ENCODE assay signal across 13 cellular contexts in the genomic region with DNA sequence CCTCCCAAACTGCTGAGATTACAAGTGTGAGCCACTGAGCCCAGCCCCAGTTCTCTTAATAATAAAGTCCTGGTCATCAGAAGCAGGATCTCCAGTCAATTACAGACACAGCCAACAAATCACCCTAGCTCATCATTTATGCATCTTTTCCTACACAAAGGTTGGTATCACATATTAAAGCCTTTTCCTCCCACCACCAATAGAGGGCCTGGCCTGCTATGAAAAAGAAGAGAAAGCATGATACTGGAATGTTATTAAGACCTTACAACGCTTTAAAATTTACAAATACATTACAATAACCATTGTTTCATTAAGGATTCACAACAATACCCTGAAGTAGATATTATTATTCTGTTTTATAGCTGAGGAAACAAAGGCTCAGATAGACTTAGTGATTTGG. TPM values are rescaled to one million over a fixed set of nuclear protein-coding genes. Genes with fewer than 3 reads are reported as not detected.
DNase-seq lines count a peak whose midpoint lies in the region; TF ChIP-seq lines count a peak whose summit lies in the region.
"Had no signal": no experiment of that assay in that cellular context is flagged by ENCODE, and none has a peak within 500 bp of the region (broad histone marks: within the 10 kb centered on the region; RNA-seq: fewer than 3 reads in every experiment).

No MANE protein-coding gene starts in this region.

- H3K79me2 ChIP-seq in H9 (ENCODE audit: insufficient read depth, low read length) (no peaks in the 10 kb centered on the region), SK-N-SH (ENCODE audit: insufficient read depth) (no peaks in the 10 kb centered on the region)

- no peak overlapping the region for H3K9ac ChIP-seq in H9 (ENCODE audit: extremely low read depth, insufficient read length, low read length)
- H3K9ac ChIP-seq in SK-N-SH: no peak overlapping the region

- H2BK5ac ChIP-seq in H9 (ENCODE audit: insufficient read length, low read length): no peak overlapping the region

- CTCF ChIA-PET in SK-N-SH (lab: Yijun Ruan, JAX): interaction anchor here (0.6 to 3.8 kb wide), 20 partner anchors 8 to 396 kb away, joined by 3 to 21 read pairs (median 4); no protein-coding TSS in a partner anchor

- no peaks in the 10 kb centered on the region for H3K9me3 ChIP-seq in H9 (ENCODE audit: control insufficient read depth, low read depth, low read length)
- no peaks in the 10 kb centered on the region for H3K9me3 ChIP-seq in SK-N-SH
- H3K9me3 ChIP-seq: stomach had no signal

- H3K27ac ChIP-seq in H9 (ENCODE audit: insufficient read length, low read depth, low read length) (no peak overlapping the region), SK-N-SH (ENCODE audit: low read depth in 2 of 2, low read length in 1 of 2) (no peak overlapping the region)
- H3K27ac ChIP-seq: stomach had no signal

- peaks cover 57% of the 10 kb centered on the region for H3K27me3 Mint-ChIP-seq in H9 (ENCODE audit: low read depth)

- peak; percentile 40 for TF ChIP-seq RAD21 in SK-N-SH (IDR thresholded peaks at IDR 0.05; ENCODE audit: low read length)

- TF ChIP-seq CTCF in H9 (conservative IDR thresholded peaks at IDR 0.05) (peak; percentile 63), SK-N-SH (IDR thresholded peaks at IDR 0.05) (peak; percentile 50)

- H3K4me1 ChIP-seq in H9 (ENCODE audit: insufficient read depth, low read length): no peaks in the 10 kb centered on the region
- 0 out of 4 replicates have a peak, but pooled peaks cover 0 to 4% of the 10 kb centered on the region in 2 experiments for H3K4me1 ChIP-seq in SK-N-SH (ENCODE audit: control insufficient read depth in 1 of 2, insufficient read depth in 2 of 2, low read depth in 1 of 2, low read length in 1 of 2)
- H3K4me1 ChIP-seq: stomach had no signal

- POLR2A ChIA-PET in SK-N-SH (lab: Yijun Ruan, JAX): no interaction called here

- no peak overlapping the region for H3K56ac ChIP-seq in H9 (ENCODE audit: insufficient read length, low read depth, low read length)

- H3K4me2 ChIP-seq in H9 (ENCODE audit: insufficient read depth, insufficient read length, low read length) (no peak overlapping the region), SK-N-SH (no peak overlapping the region)

- no peaks in the 10 kb centered on the region for H3K79me1 ChIP-seq in H9 (ENCODE audit: insufficient read depth, low read depth, low read length, poor library complexity, severe bottlenecking)

- no peak overlapping the region for H3K4ac ChIP-seq in H9 (ENCODE audit: low read depth, low read length)

- H3K4me1 Mint-ChIP-seq in H9: peaks cover 0 to 4% of the 10 kb centered on the region in 2 experiments; a peak in 2 of 4 replicates
- H3K4me1 Mint-ChIP-seq: CD8-positive, alpha-beta memory T cell had no signal

- DNase-seq in ACHN (peak; percentile 37), H9 (no peak), SK-N-SH (no peak), iris pigment epithelial cell (ENCODE audit: low read depth) (peak; percentile 16), foreskin melanocyte (no peak), NCI-H2029 (lab: John Stamatoyannopoulos, UW) (no peak), HuH-7.5 (ENCODE audit: low spot score) (no peak)
- DNase-seq in stimulated activated CD4-positive, alpha-beta T cell treated with anti-CD3 and anti-CD28 coated beads, Interleukin-4, amount 100 ng/mL, for 4 hours: no peak
- DNase-seq: activated effector memory CD4-positive, alpha-beta T cell treated with anti-CD3 and anti-CD28 coated beads, Interleukin-2, amount 50 U/mL, for 16 hours; CD8-positive, alpha-beta memory T cell; stimulated activated CD4-positive, alpha-beta T cell treated with anti-CD3 and anti-CD28 coated beads, Interleukin-2, amount 100 ng/mL, for 24 hours; stomach had no signal

- no peak overlapping the region for H2AFZ ChIP-seq in H9 (ENCODE audit: low read length)
- no peak overlapping the region for H2AFZ ChIP-seq in SK-N-SH (ENCODE audit: low read depth)

- H4K8ac ChIP-seq in H9 (replicated peaks; ENCODE audit: insufficient read length, low read depth, low read length): no peak overlapping the region

- no peak overlapping the region for H2BK15ac ChIP-seq in H9 (ENCODE audit: low read depth, low read length)

- H3T11ph ChIP-seq in H9 (ENCODE audit: low read length): no peak overlapping the region

- no peak overlapping the region for H4K91ac ChIP-seq in H9 (ENCODE audit: insufficient read length, low read depth, low read length)

- no peak overlapping the region for H3K27ac Mint-ChIP-seq in H9
- H3K27ac Mint-ChIP-seq: CD8-positive, alpha-beta memory T cell; natural killer cell treated with Interleukin-12 subunit alpha and Interleukin-12 subunit beta and Interleukin-15 and Interleukin-18, amount 100 ng/mL, for 72 hours had no signal

- no peak overlapping the region for H4K5ac ChIP-seq in H9 (ENCODE audit: insufficient read length, low read depth, low read length)

- H2BK20ac ChIP-seq in H9 (ENCODE audit: low read depth, low read length, poor library complexity, severe bottlenecking): no peak overlapping the region

- no peak overlapping the region for H3K18ac ChIP-seq in H9 (ENCODE audit: insufficient read length, low read depth, low read length)

- H3K23me2 ChIP-seq in H9 (ENCODE audit: insufficient read length, low read depth, low read length, poor library complexity, severe bottlenecking): no peaks in the 10 kb centered on the region

- H3K9me2 ChIP-seq in SK-N-SH: 0 out of 2 replicates have a peak, but pooled peaks cover 3% of the 10 kb centered on the region

- H3K4me3 Mint-ChIP-seq in H9: no peak overlapping the region
- H3K4me3 Mint-ChIP-seq: CD8-positive, alpha-beta memory T cell; natural killer cell treated with Interleukin-12 subunit alpha and Interleukin-12 subunit beta and Interleukin-15 and Interleukin-18, amount 100 ng/mL, for 72 hours had no signal

- H3K27me3 ChIP-seq in H9 (ENCODE audit: insufficient read depth, low read length): no peaks in the 10 kb centered on the region
- no peaks in the 10 kb centered on the region for H3K27me3 ChIP-seq in SK-N-SH (ENCODE audit: insufficient read depth)

- in situ Hi-C loops in ACHN (cut with HindIII; ENCODE audit: low pct_ligation_motif_present, low pct_unique_long_range_greater_than_20kb, low sequenced_read_pairs): no loop called here

- WGBS in H9 (ENCODE audit: extremely low coverage, insufficient read length, low lambda C conversion rate): no CpG with 5 or more reads among the region's 1 CpG
- 6% methylated on average over 1 of the region's 1 CpG for WGBS in SK-N-SH (ENCODE audit: low lambda C conversion rate)

- H2AK5ac ChIP-seq in H9 (ENCODE audit: insufficient read length, low read length): no peak overlapping the region

- H3K23ac ChIP-seq in H9 (ENCODE audit: insufficient read length, low read depth, low read length): no peak overlapping the region

- H2BK120ac ChIP-seq in H9 (ENCODE audit: low read depth, low read length, poor library complexity, severe bottlenecking): no peak overlapping the region

- TF ChIP-seq EP300 in SK-N-SH (IDR thresholded peaks at IDR 0.05; ENCODE audit: borderline replicate concordance in 1 of 2, low read depth in 1 of 2, low read length in 1 of 2): no peak

- no peak overlapping the region for H2BK12ac ChIP-seq in H9 (ENCODE audit: insufficient read length, low read depth, low read length)

- no peaks in the 10 kb centered on the region for H4K20me1 ChIP-seq in H9 (ENCODE audit: control insufficient read depth, insufficient read depth, insufficient read length)
- H4K20me1 ChIP-seq in SK-N-SH (ENCODE audit: insufficient read depth): no peaks in the 10 kb centered on the region

- no peak overlapping the region for H3K4me3 ChIP-seq in SK-N-SH (ENCODE audit: low read depth in 2 of 2, low read length in 1 of 2)
- H3K4me3 ChIP-seq: stomach had no signal

- H3K14ac ChIP-seq in H9 (ENCODE audit: insufficient read depth, low read length): no peak overlapping the region

- H3K36me3 Mint-ChIP-seq in H9 (ENCODE audit: insufficient read depth in 1 of 3, low read depth in 3 of 3): no peaks in the 10 kb centered on the region
- H3K36me3 Mint-ChIP-seq: CD8-positive, alpha-beta memory T cell; natural killer cell treated with Interleukin-12 subunit alpha and Interleukin-12 subunit beta and Interleukin-15 and Interleukin-18, amount 100 ng/mL, for 72 hours had no signal

- no peaks in the 10 kb centered on the region for H3F3A ChIP-seq in SK-N-SH (replicated peaks; ENCODE audit: insufficient read depth)

- no peaks in the 10 kb centered on the region for H3K36me3 ChIP-seq in SK-N-SH (replicated peaks in 1 of 2; ENCODE audit: control insufficient read depth in 1 of 2, insufficient read depth in 2 of 2, low read length in 1 of 2)
- H3K36me3 ChIP-seq: stomach had no signal

- no peaks in the 10 kb centered on the region for H3K9me3 Mint-ChIP-seq in H9
- H3K9me3 Mint-ChIP-seq: natural killer cell treated with Interleukin-12 subunit alpha and Interleukin-12 subunit beta and Interleukin-15 and Interleukin-18, amount 100 ng/mL, for 72 hours had no signal

TF ChIP-seq in SK-N-SH, 30 proteins besides CTCF, POLR2A, EP300 and RAD21:
- TF ChIP-seq SMC3 (IDR thresholded peaks at IDR 0.05; ENCODE audit: low read depth, low read length): peak; percentile 37
- no peak for TF ChIP-seq TEAD4 (IDR thresholded peaks at IDR 0.05; ENCODE audit: borderline replicate concordance, insufficient read depth)
- no peak for TF ChIP-seq SIN3A (IDR thresholded peaks at IDR 0.05; ENCODE audit: borderline replicate concordance, low read depth, low read length)
- TF ChIP-seq, protein P1, sequence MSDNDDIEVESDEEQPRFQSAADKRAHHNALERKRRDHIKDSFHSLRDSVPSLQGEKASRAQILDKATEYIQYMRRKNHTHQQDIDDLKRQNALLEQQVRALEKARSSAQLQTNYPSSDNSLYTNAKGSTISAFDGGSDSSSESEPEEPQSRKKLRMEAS (IDR thresholded peaks at IDR 0.05; ENCODE audit: low read depth): no peak
- TF ChIP-seq ELF1 (IDR thresholded peaks at IDR 0.05): no peak
- no peak for TF ChIP-seq FOXM1 (IDR thresholded peaks at IDR 0.05; ENCODE audit: low read depth)

RNA-seq across cellular contexts. Expression of gene VAX1, which starts 25.9 kb away (rescaled TPM):
- total RNA-seq in H9 (2021): not detected in 2 replicates
- not detected in 2 replicates for polyA plus RNA-seq in SK-N-SH (2012; rRNA removed)
- polyA plus RNA-seq in SK-N-SH (2012; cell fraction: cytosol; rRNA removed): not detected in 2 replicates
- not detected in 2 replicates for polyA plus RNA-seq in SK-N-SH (2012; cell fraction: nucleus; rRNA removed)
- total RNA-seq: CD8-positive, alpha-beta memory T cell; natural killer cell treated with Interleukin-12 subunit alpha and Interleukin-12 subunit beta and Interleukin-15 and Interleukin-18, amount 100 ng/mL, for 72 hours; stomach had no signal
- polyA plus RNA-seq: CD8-positive, alpha-beta memory T cell; stomach had no signal

Comparison
In these comparisons a context has a peak if more than half of its experiments do, and no peak if none do; other contexts are left out.
1. DNase-seq: peak in ACHN (single experiment) and iris pigment epithelial cell (single experiment); none in H9 (single experiment), SK-N-SH (single experiment), foreskin melanocyte (single experiment), NCI-H2029 (single experiment), stimulated activated CD4-positive, alpha-beta T cell treated with anti-CD3 and anti-CD28 coated beads, Interleukin-4, amount 100 ng/mL, for 4 hours (0 of 2) and HuH-7.5 (single experiment).